Comparison of ENCODE assay signal across 1 cellular context in the genomic region with DNA sequence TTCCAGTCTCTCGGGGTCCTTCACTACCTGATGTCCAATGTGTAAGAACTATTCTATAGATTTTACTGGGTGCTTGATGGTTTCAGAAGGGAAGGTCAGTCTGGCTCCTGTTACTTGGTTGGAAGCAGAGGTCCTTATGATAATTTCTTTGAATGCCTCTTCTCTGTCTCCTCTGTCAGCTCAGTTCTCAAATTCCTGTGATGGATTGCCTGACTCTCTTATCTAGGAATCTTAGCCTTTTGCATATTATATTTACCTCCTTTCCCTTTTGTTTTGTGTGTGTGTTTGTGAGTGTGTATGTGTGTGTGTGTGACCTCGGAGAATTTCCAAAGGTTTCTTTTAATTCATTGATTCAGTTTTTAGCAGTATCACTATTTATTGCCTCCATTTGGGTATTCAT.
TF ChIP-seq lines count a peak whose summit lies in the region.

No MANE protein-coding gene starts in this region.

TF ChIP-seq in IMR-90, 13 proteins besides CTCF, POLR2A, EP300 and RAD21:
- TF ChIP-seq MAFK (IDR thresholded peaks at IDR 0.05; ENCODE audit: low read depth, low read length) (no peak), CHD1 (IDR thresholded peaks at IDR 0.05; ENCODE audit: low read depth, low read length) (no peak), MAZ (IDR thresholded peaks at IDR 0.05; ENCODE audit: borderline replicate concordance, low read depth, low read length) (no peak), MXI1 (IDR thresholded peaks at IDR 0.05; ENCODE audit: borderline replicate concordance, low read depth, low read length) (no peak), BHLHE40 (IDR thresholded peaks at IDR 0.05; ENCODE audit: low read depth, low read length) (no peak), RFX5 (IDR thresholded peaks at IDR 0.05; ENCODE audit: low read depth, low read length) (no peak)
- TF ChIP-seq, protein P1, sequence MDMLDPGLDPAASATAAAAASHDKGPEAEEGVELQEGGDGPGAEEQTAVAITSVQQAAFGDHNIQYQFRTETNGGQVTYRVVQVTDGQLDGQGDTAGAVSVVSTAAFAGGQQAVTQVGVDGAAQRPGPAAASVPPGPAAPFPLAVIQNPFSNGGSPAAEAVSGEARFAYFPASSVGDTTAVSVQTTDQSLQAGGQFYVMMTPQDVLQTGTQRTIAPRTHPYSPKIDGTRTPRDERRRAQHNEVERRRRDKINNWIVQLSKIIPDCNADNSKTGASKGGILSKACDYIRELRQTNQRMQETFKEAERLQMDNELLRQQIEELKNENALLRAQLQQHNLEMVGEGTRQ (IDR thresholded peaks at IDR 0.05; ENCODE audit: low read depth, low read length): no peak
